Comparison of ENCODE assay signal across 10 cellular contexts in genomic region chr5:68661237-68661636, GRCh38.
DNase-seq lines count a peak whose midpoint lies in the region; ATAC-seq and TF ChIP-seq lines count a peak whose summit lies in the region.
"Had no signal": no experiment of that assay in that cellular context is flagged by ENCODE, and none has a peak within 500 bp of the region (broad histone marks: within the 10 kb centered on the region; RNA-seq: fewer than 3 reads in every experiment).

No MANE protein-coding gene starts in this region.

- no peaks in the 10 kb centered on the region for H3K27me3 Mint-ChIP-seq in MCF 10A (ENCODE audit: insufficient read depth, unreplicated experiment)

- CTCF ChIA-PET in MCF 10A (lab: Yijun Ruan, JAX), result interaction anchor here (1.0 to 1.1 kb wide), 2 partner anchors 16 to 375 kb away, joined by 3 read pairs; no protein-coding TSS in a partner anchor

- H3K36me3 ChIP-seq in breast epithelium, result no peaks in the 10 kb centered on the region
- H3K36me3 ChIP-seq in gastrocnemius medialis, result no peaks in the 10 kb centered on the region

- H3K9me3 ChIP-seq in breast epithelium, result no peaks in the 10 kb centered on the region
- no peaks in the 10 kb centered on the region for H3K9me3 ChIP-seq in gastrocnemius medialis

- BruUV-seq in MCF 10A (replicated peaks; lab: Mats Ljungman, UMichigan), result no TSS peak

- H3K27ac ChIP-seq in breast epithelium (no peak overlapping the region), gastrocnemius medialis (no peak overlapping the region)
- H3K27ac ChIP-seq: skin epidermis had no signal

- H3K27me3 ChIP-seq in breast epithelium, result no peaks in the 10 kb centered on the region
- H3K27me3 ChIP-seq in gastrocnemius medialis, result no peaks in the 10 kb centered on the region

- TF ChIP-seq CTCF in MCF 10A (IDR thresholded peaks at IDR 0.05; ENCODE audit: unreplicated experiment), result peak; percentile 28
- TF ChIP-seq CTCF in breast epithelium (IDR thresholded peaks at IDR 0.05), result no peak
- TF ChIP-seq CTCF in gastrocnemius medialis (IDR thresholded peaks at IDR 0.05 in 4 of 5, conservative IDR thresholded peaks at IDR 0.05 in 1 of 5), result no peak

- DNase-seq in MCF 10A (ENCODE audit: unreplicated experiment), result peak; percentile 45
- DNase-seq in breast epithelium (ENCODE audit: low spot score in 2 of 2), result no peak
- peak; percentile 32 for DNase-seq in amniotic epithelial cell (ENCODE audit: low read depth)
- peak; percentile 10 for DNase-seq in medulla oblongata (ENCODE audit: extremely low spot score)
- no peak for DNase-seq in foreskin melanocyte
- DNase-seq in gastrocnemius medialis, result no peak
- no peak for DNase-seq in CD1c-positive myeloid dendritic cell (ENCODE audit: extremely low spot score)
- DNase-seq: activated T-cell treated with anti-CD3 and anti-CD28 coated beads, Interleukin-2, amount 50 U/mL, for 4 hours had no signal

- H3K27ac Mint-ChIP-seq in MCF 10A (ENCODE audit: low read depth, unreplicated experiment), result no peak overlapping the region

- TF ChIP-seq POLR2A in breast epithelium (IDR thresholded peaks at IDR 0.05) (no peak), gastrocnemius medialis (IDR thresholded peaks at IDR 0.05) (no peak)

- ATAC-seq in HG02973 (IDR thresholded peaks at IDR 0.05; ENCODE audit: unreplicated experiment), result peak; percentile 74
- no peak for ATAC-seq in gastrocnemius medialis

- intact Hi-C loops in MCF 10A (cut with micrococcal nuclease) (no loop called here), breast epithelium (cut with DNase I; ENCODE audit: low total_unique reads) (no loop called here), gastrocnemius medialis (cut with DNase I; ENCODE audit: low total_unique reads) (no loop called here)

- POLR2A ChIA-PET in MCF 10A (lab: Yijun Ruan, JAX), result no interaction called here

- no peak overlapping the region for H3K4me3 Mint-ChIP-seq in MCF 10A (ENCODE audit: unreplicated experiment)
- H3K4me3 Mint-ChIP-seq: activated T-cell treated with anti-CD3 and anti-CD28 coated beads, Interleukin-2, amount 50 U/mL, for 4 hours had no signal

- peaks cover 16% of the 10 kb centered on the region for H3K4me1 Mint-ChIP-seq in MCF 10A (ENCODE audit: insufficient read depth, unreplicated experiment)

- no peaks in the 10 kb centered on the region for H3K4me1 ChIP-seq in breast epithelium
- no peaks in the 10 kb centered on the region for H3K4me1 ChIP-seq in gastrocnemius medialis

- no peak overlapping the region for H3K4me3 ChIP-seq in breast epithelium
- H3K4me3 ChIP-seq in gastrocnemius medialis, result no peak overlapping the region
- H3K4me3 ChIP-seq: skin epidermis had no signal

- in situ Hi-C loops in gastrocnemius medialis (cut with MboI; ENCODE audit: low sequenced_read_pairs in 4 of 4), result no loop called here

- no peaks in the 10 kb centered on the region for H3K9me3 Mint-ChIP-seq in MCF 10A (ENCODE audit: unreplicated experiment)
- H3K9me3 Mint-ChIP-seq: activated T-cell treated with anti-CD3 and anti-CD28 coated beads, Interleukin-2, amount 50 U/mL, for 4 hours had no signal

- H3K36me3 Mint-ChIP-seq in MCF 10A (ENCODE audit: insufficient read depth, unreplicated experiment), result peaks cover 4% of the 10 kb centered on the region

Comparison
In these comparisons a context has a peak if more than half of its experiments do, and no peak if none do; other contexts are left out.
1. DNase-seq: peak in MCF 10A (single experiment), amniotic epithelial cell (single experiment) and medulla oblongata (single experiment); none in breast epithelium (0 of 2), foreskin melanocyte (single experiment), gastrocnemius medialis (0 of 2) and CD1c-positive myeloid dendritic cell (single experiment).